In the genomic region with DNA sequence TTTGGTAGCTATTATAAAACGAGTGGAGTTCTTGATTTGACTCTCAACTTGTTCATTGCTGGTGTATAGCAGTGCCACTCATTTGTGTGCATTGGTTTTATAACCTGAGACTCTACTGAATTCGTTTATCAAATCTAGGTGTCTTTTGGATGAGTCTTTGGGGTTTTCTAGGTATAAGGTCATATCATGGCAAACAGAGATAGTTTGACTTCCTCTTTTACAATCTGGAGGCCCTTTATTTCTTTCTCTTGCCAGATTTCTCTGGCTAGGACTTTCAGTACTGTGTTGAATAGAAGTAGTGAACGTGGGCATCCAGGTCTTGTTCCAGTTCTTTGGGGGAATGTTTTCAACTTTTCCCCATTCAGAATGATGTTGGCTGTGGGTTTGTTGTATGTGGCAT, we compare ENCODE assay signal across 21 cellular contexts. TPM values are rescaled to one million over a fixed set of nuclear protein-coding genes. Genes with fewer than 3 reads are reported as not detected.
DNase-seq lines count a peak whose midpoint lies in the region; ATAC-seq and TF ChIP-seq lines count a peak whose summit lies in the region.
"Had no signal": no experiment of that assay in that cellular context is flagged by ENCODE, and none has a peak within 500 bp of the region (broad histone marks: within the 10 kb centered on the region; RNA-seq: fewer than 3 reads in every experiment).

No MANE protein-coding gene starts in this region.

- H3K27ac Mint-ChIP-seq in CD4-positive, CD25-positive, alpha-beta regulatory T cell: peak overlapping the region in 2 of 3 donors; percentile 18 to 48
- H3K27ac Mint-ChIP-seq in osteocyte (ENCODE audit: unreplicated experiment): no peak overlapping the region
- H3K27ac Mint-ChIP-seq: activated naive CD8-positive, alpha-beta T cell had no signal

- peaks cover 5 to 25% (median 19%) of the 10 kb centered on the region in 4 donors for H3K4me1 Mint-ChIP-seq in CD4-positive, CD25-positive, alpha-beta regulatory T cell
- peaks cover 7% of the 10 kb centered on the region for H3K4me1 Mint-ChIP-seq in osteocyte (ENCODE audit: unreplicated experiment)

- H3K27ac ChIP-seq in CD4-positive, CD25-positive, alpha-beta regulatory T cell (ENCODE audit: insufficient read depth, low read length, poor library complexity, severe bottlenecking): no peak overlapping the region
- H3K27ac ChIP-seq: body of pancreas, foreskin keratinocyte, left lung, tibial artery, WERI-Rb-1 had no signal

- H3K27me3 ChIP-seq in CD4-positive, CD25-positive, alpha-beta regulatory T cell (ENCODE audit: control insufficient read depth, insufficient read depth, low read length): no peaks in the 10 kb centered on the region
- H3K27me3 ChIP-seq: body of pancreas, foreskin keratinocyte, left lung had no signal

- TF ChIP-seq POLR2A in GM18505 (IDR thresholded peaks at IDR 0.05; ENCODE audit: borderline replicate concordance, extremely low read depth, insufficient read depth, insufficient read length): no peak

- no peaks in the 10 kb centered on the region for H3K9me3 ChIP-seq in CD4-positive, CD25-positive, alpha-beta regulatory T cell (ENCODE audit: control insufficient read depth in 2 of 2, low read length in 2 of 2)
- H3K9me3 ChIP-seq: body of pancreas, left lung, tibial artery had no signal

- H3K4me3 ChIP-seq in CD4-positive, CD25-positive, alpha-beta regulatory T cell (ENCODE audit: low read depth, low read length): no peak overlapping the region
- H3K4me3 ChIP-seq: body of pancreas, left lung, tibial artery had no signal

- TF ChIP-seq CTCF in osteocyte (IDR thresholded peaks at IDR 0.05): no peak

- no peak overlapping the region for H3K4me3 Mint-ChIP-seq in CD4-positive, CD25-positive, alpha-beta regulatory T cell
- H3K4me3 Mint-ChIP-seq in osteocyte (ENCODE audit: unreplicated experiment): no peak overlapping the region
- H3K4me3 Mint-ChIP-seq: activated naive CD8-positive, alpha-beta T cell had no signal

- DNase-seq in CD4-positive, CD25-positive, alpha-beta regulatory T cell: no peak
- peak; percentile 37 for DNase-seq in RPMI8226
- DNase-seq in osteocyte (ENCODE audit: extremely low spot score, unreplicated experiment): no peak
- DNase-seq in DMS 273 (lab: John Stamatoyannopoulos, UW; ENCODE audit: unreplicated experiment): no peak
- no peak for DNase-seq in head of caudate nucleus
- no peak for DNase-seq in stimulated activated CD4-positive, alpha-beta T cell treated with anti-CD3 and anti-CD28 coated beads, Interleukin-4, amount 100 ng/mL, for 24 hours
- DNase-seq: body of pancreas; cortex of kidney; foreskin keratinocyte; GDM1; left lung; NCI-H1092 treated with DMSO at 0.1 percent for 48 hours; occipital lobe; stimulated activated CD4-positive, alpha-beta T cell treated with anti-CD3 and anti-CD28 coated beads, Interleukin-2, amount 100 ng/mL, for 48 hours; SW 1271; tibial artery; WERI-Rb-1 had no signal

- intact Hi-C loops in head of caudate nucleus (cut with DNase I): no loop called here

- H3K36me3 Mint-ChIP-seq in CD4-positive, CD25-positive, alpha-beta regulatory T cell: no peaks in the 10 kb centered on the region
- no peaks in the 10 kb centered on the region for H3K36me3 Mint-ChIP-seq in osteocyte (ENCODE audit: unreplicated experiment)
- H3K36me3 Mint-ChIP-seq: activated naive CD8-positive, alpha-beta T cell; IgD-negative memory B cell had no signal

- ATAC-seq in CD4-positive, CD25-positive, alpha-beta regulatory T cell (ENCODE audit: low read depth in 2 of 2): no peak
- ATAC-seq in GM18505 (IDR thresholded peaks at IDR 0.05; ENCODE audit: unreplicated experiment) (peak; percentile 54), HG02870 (IDR thresholded peaks at IDR 0.05; ENCODE audit: unreplicated experiment) (peak; percentile 89)
- ATAC-seq: body of pancreas, foreskin keratinocyte, left lung had no signal

- H3K9me3 Mint-ChIP-seq in CD4-positive, CD25-positive, alpha-beta regulatory T cell: no peaks in the 10 kb centered on the region
- H3K9me3 Mint-ChIP-seq in osteocyte (ENCODE audit: unreplicated experiment): no peaks in the 10 kb centered on the region
- H3K9me3 Mint-ChIP-seq: IgD-negative memory B cell had no signal

- no peaks in the 10 kb centered on the region for H3K36me3 ChIP-seq in CD4-positive, CD25-positive, alpha-beta regulatory T cell (ENCODE audit: control insufficient read depth, insufficient read depth, low read length)
- H3K36me3 ChIP-seq: left lung, tibial artery, WERI-Rb-1 had no signal

- H3K27me3 Mint-ChIP-seq in CD4-positive, CD25-positive, alpha-beta regulatory T cell: no peaks in the 10 kb centered on the region
- no peaks in the 10 kb centered on the region for H3K27me3 Mint-ChIP-seq in osteocyte (ENCODE audit: unreplicated experiment)
- H3K27me3 Mint-ChIP-seq: IgD-negative memory B cell had no signal

- H3K4me1 ChIP-seq in CD4-positive, CD25-positive, alpha-beta regulatory T cell (ENCODE audit: control insufficient read depth, insufficient read depth, low read length, poor library complexity, severe bottlenecking): no peaks in the 10 kb centered on the region
- H3K4me1 ChIP-seq: foreskin keratinocyte, left lung had no signal

RNA-seq across cellular contexts. Expression of a gene that starts 38.8 kb away (rescaled TPM):
- 9.0 TPM for total RNA-seq in CD4-positive, CD25-positive, alpha-beta regulatory T cell
- 1 to 10 TPM in 2 of 4 donors, under 1 TPM in 2; 0.38 to 1.6 (median 0.93) TPM for polyA plus RNA-seq in CD4-positive, CD25-positive, alpha-beta regulatory T cell
- 1.5 and 2.9 TPM in 2 replicates for total RNA-seq in osteocyte

RNA-seq across cellular contexts. Expression of a gene that starts 46.0 kb away (rescaled TPM):
- total RNA-seq in CD4-positive, CD25-positive, alpha-beta regulatory T cell: 251 TPM
- 10 to 100 TPM in 1 of 4 donors, 1 to 10 TPM in 3; 7.1 to 10.3 (median 8.7) TPM for polyA plus RNA-seq in CD4-positive, CD25-positive, alpha-beta regulatory T cell
- total RNA-seq in osteocyte: 0.21 TPM in 1 of 2 replicates, not detected in the other
- polyA plus RNA-seq: foreskin keratinocyte had no signal

Comparison
In these comparisons a context has a peak if more than half of its experiments do, and no peak if none do; other contexts are left out.
1. ATAC-seq: peak in GM18505 (single experiment) and HG02870 (single experiment); none in CD4-positive, CD25-positive, alpha-beta regulatory T cell (0 of 2).
2. RNA of a gene that starts 46.0 kb away (total RNA-seq): 251 TPM in CD4-positive, CD25-positive, alpha-beta regulatory T cell (single experiment); 0.21 TPM in osteocyte; every median in the first group is over 100 times any median in the second.